10 cellular contexts compared by ENCODE assay signal in the genomic region with DNA sequence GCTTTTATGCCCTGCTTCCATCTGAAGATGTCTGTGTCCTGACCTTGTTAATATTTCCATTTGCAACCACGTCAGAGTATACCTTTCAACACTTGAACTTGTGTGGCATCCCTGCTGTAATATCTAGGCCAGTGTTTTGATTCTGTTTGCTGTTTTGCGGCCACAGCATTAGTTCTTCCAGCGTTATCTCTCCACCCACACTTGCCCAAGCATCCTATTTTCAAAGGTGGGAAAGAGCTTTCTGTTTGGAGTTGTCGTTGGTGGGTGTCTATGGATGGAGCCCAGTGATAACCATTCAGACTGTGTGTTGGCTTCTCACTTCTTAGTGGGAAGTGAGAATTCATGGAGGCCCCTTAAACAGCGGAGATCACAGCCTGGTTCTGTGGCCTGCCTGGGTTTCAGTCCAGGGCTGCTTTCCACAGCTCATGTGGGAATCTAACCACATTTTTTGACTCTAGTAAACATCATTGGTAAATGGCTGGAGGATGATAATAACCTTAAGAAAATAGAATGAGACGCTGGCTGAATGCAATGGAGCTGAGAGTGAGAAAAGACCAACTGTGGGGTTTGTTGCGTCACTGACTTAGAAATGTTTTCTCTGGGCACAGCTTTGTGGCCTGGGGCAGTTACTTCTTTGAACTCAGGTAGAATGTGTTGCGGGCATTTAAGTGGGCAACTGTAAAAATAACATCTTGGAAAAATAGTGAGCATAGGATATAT. TPM values are rescaled to one million over a fixed set of nuclear protein-coding genes. Genes with fewer than 3 reads are reported as not detected.
DNase-seq lines count a peak whose midpoint lies in the region; ATAC-seq and TF ChIP-seq lines count a peak whose summit lies in the region.
"Had no signal": no experiment of that assay in that cellular context is flagged by ENCODE, and none has a peak within 500 bp of the region (broad histone marks: within the 10 kb centered on the region; RNA-seq: fewer than 3 reads in every experiment).

No MANE protein-coding gene starts in this region.

- H3K36me3 Mint-ChIP-seq in activated T-helper 1 cell treated with anti-CD3 and anti-CD28 coated beads, Interleukin-12 subunit alpha, Interleukin-12 subunit beta, Interleukin-2, Interleukin-4 antibody, amounts not matched to agents 30 ng/mL and 10 ng/mL and 1 ng/mL, durations not matched to agents 14 hours and 24 hours and 36 hours (ENCODE audit: low read depth): peaks cover 41% of the 10 kb centered on the region
- H3K36me3 Mint-ChIP-seq in chondrocyte (ENCODE audit: low read depth): no peaks in the 10 kb centered on the region

- H3K27me3 Mint-ChIP-seq in activated T-helper 1 cell treated with anti-CD3 and anti-CD28 coated beads, Interleukin-12 subunit alpha, Interleukin-12 subunit beta, Interleukin-2, Interleukin-4 antibody, amounts not matched to agents 30 ng/mL and 10 ng/mL and 1 ng/mL, durations not matched to agents 14 hours and 24 hours and 36 hours (ENCODE audit: insufficient read depth): peaks cover 3% of the 10 kb centered on the region
- peaks cover 18% of the 10 kb centered on the region for H3K27me3 Mint-ChIP-seq in chondrocyte (ENCODE audit: low read depth)

- TF ChIP-seq POLR2A in thyroid gland (IDR thresholded peaks at IDR 0.05): no peak

- H3K27ac ChIP-seq in heart right ventricle (peak overlapping the region in 6 of 10 donors; percentile 19 to 69 (median 34)), thyroid gland (peak overlapping the region; percentile 65 to 68 (median 65))

- ATAC-seq in heart right ventricle: peak in 3 of 8 donors; percentile 8 to 17 (median 15)
- ATAC-seq in Right ventricle myocardium superior (ENCODE audit: poor library complexity): no peak

- H3K27me3 ChIP-seq in heart right ventricle (no peaks in the 10 kb centered on the region), thyroid gland (no peaks in the 10 kb centered on the region)

- peaks cover 84% of the 10 kb centered on the region for H3K4me1 Mint-ChIP-seq in activated T-helper 1 cell treated with anti-CD3 and anti-CD28 coated beads, Interleukin-12 subunit alpha, Interleukin-12 subunit beta, Interleukin-2, Interleukin-4 antibody, amounts not matched to agents 30 ng/mL and 10 ng/mL and 1 ng/mL, durations not matched to agents 14 hours and 24 hours and 36 hours (ENCODE audit: low read depth)
- peaks cover 5% of the 10 kb centered on the region for H3K4me1 Mint-ChIP-seq in chondrocyte (ENCODE audit: low read depth)

- peak overlapping the region; percentile 25 for H3K27ac Mint-ChIP-seq in activated T-helper 1 cell treated with anti-CD3 and anti-CD28 coated beads, Interleukin-12 subunit alpha, Interleukin-12 subunit beta, Interleukin-2, Interleukin-4 antibody, amounts not matched to agents 30 ng/mL and 10 ng/mL and 1 ng/mL, durations not matched to agents 14 hours and 24 hours and 36 hours
- no peak overlapping the region for H3K27ac Mint-ChIP-seq in chondrocyte (ENCODE audit: unreplicated experiment)

- H3K4me1 ChIP-seq in heart right ventricle (peaks cover 0 to 83% (median 44%) of the 10 kb centered on the region in 9 donors), thyroid gland (peaks cover 61 to 71% of the 10 kb centered on the region in 2 donors)

- WGBS in heart right ventricle, 2 donors: 59 to 60% methylated on average over 8 of the region's 8 CpGs
- WGBS in thyroid gland, 2 donors: 52 to 53% methylated on average over 8 of the region's 8 CpGs

- TF ChIP-seq CTCF in heart right ventricle (IDR thresholded peaks at IDR 0.05) (no peak), thyroid gland (IDR thresholded peaks at IDR 0.05) (no peak), chondrocyte (IDR thresholded peaks at IDR 0.05) (no peak)

- DNase-seq in heart right ventricle (no peak), Right ventricle myocardium superior (no peak), islet precursor cell (peak; percentile 29), thyroid gland (no peak), AG08395 (ENCODE audit: low spot score) (no peak), chondrocyte (ENCODE audit: low spot score) (no peak), middle frontal gyrus (ENCODE audit: extremely low spot score, low spot score) (no peak)
- DNase-seq in activated T-helper 1 cell treated with anti-CD3 and anti-CD28 coated beads, Interleukin-12 subunit alpha, Interleukin-12 subunit beta, Interleukin-2, Interleukin-4 antibody, amounts not matched to agents 30 ng/mL and 10 ng/mL and 1 ng/mL, durations not matched to agents 14 hours and 24 hours and 36 hours (ENCODE audit: low spot score): no peak
- DNase-seq: stimulated activated naive CD4-positive, alpha-beta T cell treated with Interleukin-2 at 50 U/mL for 16 hours; SW 1271 had no signal

- H3K4me3 Mint-ChIP-seq in activated T-helper 1 cell treated with anti-CD3 and anti-CD28 coated beads, Interleukin-12 subunit alpha, Interleukin-12 subunit beta, Interleukin-2, Interleukin-4 antibody, amounts not matched to agents 30 ng/mL and 10 ng/mL and 1 ng/mL, durations not matched to agents 14 hours and 24 hours and 36 hours: no peak overlapping the region
- no peak overlapping the region for H3K4me3 Mint-ChIP-seq in chondrocyte (ENCODE audit: unreplicated experiment)

- H3K4me3 ChIP-seq in heart right ventricle (no peak overlapping the region), thyroid gland (replicated peaks in 1 of 3) (no peak overlapping the region)

- H3K9me3 ChIP-seq in heart right ventricle: no peaks in the 10 kb centered on the region
- no peaks in the 10 kb centered on the region for H3K9me3 ChIP-seq in thyroid gland

- intact Hi-C loops in heart right ventricle (cut with DNase I): loop anchor here in 2 of 10 donors (5.0 kb wide), 1 partner anchor 59 kb away; no protein-coding TSS in a partner anchor
- intact Hi-C loops in Right ventricle myocardium superior (cut with DNase I): no loop called here
- intact Hi-C loops in activated T-helper 1 cell treated with anti-CD3 and anti-CD28 coated beads, Interleukin-12 subunit alpha, Interleukin-12 subunit beta, Interleukin-2, Interleukin-4 antibody, amounts not matched to agents 30 ng/mL and 10 ng/mL and 1 ng/mL, durations not matched to agents 14 hours and 24 hours and 36 hours (cut with micrococcal nuclease): loop anchor here (2.0 kb wide), 1 partner anchor 27 kb away; no protein-coding TSS in a partner anchor
- intact Hi-C loops in thyroid gland (cut with DNase I): no loop called here

- no peaks in the 10 kb centered on the region for H3K9me3 Mint-ChIP-seq in activated T-helper 1 cell treated with anti-CD3 and anti-CD28 coated beads, Interleukin-12 subunit alpha, Interleukin-12 subunit beta, Interleukin-2, Interleukin-4 antibody, amounts not matched to agents 30 ng/mL and 10 ng/mL and 1 ng/mL, durations not matched to agents 14 hours and 24 hours and 36 hours
- no peaks in the 10 kb centered on the region for H3K9me3 Mint-ChIP-seq in chondrocyte (ENCODE audit: low read depth)

- H3K36me3 ChIP-seq in heart right ventricle: no peaks in the 10 kb centered on the region
- H3K36me3 ChIP-seq in thyroid gland: no peaks in the 10 kb centered on the region

RNA-seq across cellular contexts. Expression of gene TENT5C, which starts 7.6 kb away (rescaled TPM):
- 10 to 100 TPM in 6 of 10 donors, 1 to 10 TPM in 4; 3.1 to 23.1 (median 13.0) TPM for total RNA-seq in heart right ventricle
- polyA plus RNA-seq in heart right ventricle: 1 to 10 TPM; 3.1 to 4.0 TPM
- 18.7 TPM for total RNA-seq in Right ventricle myocardium superior
- total RNA-seq in activated T-helper 1 cell treated with anti-CD3 and anti-CD28 coated beads, Interleukin-12 subunit alpha, Interleukin-12 subunit beta, Interleukin-2, Interleukin-4 antibody, amounts not matched to agents 30 ng/mL and 10 ng/mL and 1 ng/mL, durations not matched to agents 14 hours and 24 hours and 36 hours: 4.9 and 5.2 TPM in 2 replicates
- 10 to 100 TPM; 14.8 to 30.4 (median 22.2) TPM for total RNA-seq in thyroid gland
- 0.20 to 0.41 TPM (median 0.21 TPM) in 3 replicates for total RNA-seq in chondrocyte
